11 cellular contexts compared by ENCODE assay signal in the genomic region with DNA sequence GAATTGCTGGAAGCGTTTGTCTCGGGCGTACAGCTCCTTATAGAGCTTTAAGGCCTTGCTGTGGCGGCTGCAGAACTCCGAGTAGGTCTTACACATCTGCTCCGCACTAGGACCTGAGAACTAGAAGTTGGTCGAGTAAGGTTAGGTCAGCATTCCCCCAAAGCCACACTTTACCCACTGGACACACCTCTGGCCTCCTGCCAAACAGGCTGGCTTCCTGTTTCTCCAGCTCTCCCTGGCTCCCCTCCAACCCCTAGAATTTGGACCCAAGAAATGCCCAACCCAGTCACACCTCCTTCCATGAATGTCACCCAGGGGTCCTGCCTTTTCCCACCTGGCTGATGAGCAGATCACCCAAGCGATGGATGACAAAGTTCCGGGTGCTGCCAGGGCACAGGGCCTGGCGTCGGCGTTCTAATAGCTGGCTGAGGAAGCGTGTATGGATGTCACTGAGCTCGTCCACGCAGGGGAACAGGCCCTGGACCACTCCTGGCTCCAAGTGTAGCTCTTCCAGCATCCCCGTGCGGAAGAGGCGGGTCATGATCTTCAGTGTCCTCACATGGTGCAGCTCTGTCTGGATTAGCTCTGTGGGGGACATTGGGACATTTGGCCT. TPM values are rescaled to one million over a fixed set of nuclear protein-coding genes. Genes with fewer than 3 reads are reported as not detected.
DNase-seq lines count a peak whose midpoint lies in the region; TF ChIP-seq lines count a peak whose summit lies in the region.
"Had no signal": no experiment of that assay in that cellular context is flagged by ENCODE, and none has a peak within 500 bp of the region (broad histone marks: within the 10 kb centered on the region; RNA-seq: fewer than 3 reads in every experiment).

No MANE protein-coding gene starts in this region.

- no peak for TF ChIP-seq CTCF in breast epithelium (IDR thresholded peaks at IDR 0.05)

- no peaks in the 10 kb centered on the region for H3K27me3 ChIP-seq in breast epithelium

- no peak for TF ChIP-seq POLR2A in breast epithelium (IDR thresholded peaks at IDR 0.05)

- H3K4me1 ChIP-seq in breast epithelium: peaks cover 0 to 8% of the 10 kb centered on the region in 2 donors

- peaks cover 20% of the 10 kb centered on the region for H3K36me3 ChIP-seq in breast epithelium

- intact Hi-C loops in breast epithelium (cut with DNase I; ENCODE audit: low total_unique reads): no loop called here

- DNase-seq in LHCN-M2 (ENCODE audit: low read depth) (peak; percentile 78), breast epithelium (ENCODE audit: low spot score in 2 of 2) (no peak), iris pigment epithelial cell (ENCODE audit: low read depth) (peak; percentile 45), substantia nigra (lab: John Stamatoyannopoulos, UW) (peak in 4 of 49 donors; percentile 13 to 94 (median 26)), DMS 273 treated with DMSO at 0.1 percent for 48 hours (lab: John Stamatoyannopoulos, UW) (no peak), globus pallidus (ENCODE audit: low spot score) (no peak), mesenteric fat pad (ENCODE audit: low spot score) (no peak)
- no peak for DNase-seq in stimulated activated naive CD4-positive, alpha-beta T cell treated with Interleukin-2 at 50 U/mL for 16 hours (lab: John Stamatoyannopoulos, UW)
- DNase-seq: NCI-H82 had no signal

- no peaks in the 10 kb centered on the region for H3K9me3 ChIP-seq in breast epithelium

- H3K27ac ChIP-seq in breast epithelium (peak overlapping the region; percentile 30 to 69), substantia nigra (ENCODE audit: low read depth, low read length, poor library complexity, severe bottlenecking) (peak overlapping the region; percentile 82)

- H3K4me3 ChIP-seq in breast epithelium: no peak overlapping the region

RNA-seq across cellular contexts. Expression of gene ARHGEF2, which starts 15.6 kb away (rescaled TPM):
- 228 and 262 TPM in 2 replicates for total RNA-seq in LHCN-M2 (2014; rRNA removed)
- polyA plus RNA-seq in LHCN-M2 (2012): 91.6 TPM
- 10 to 100 TPM; 81.8 to 93.7 (median 90.4) TPM for total RNA-seq in breast epithelium
- 150 TPM for total RNA-seq in mesenteric fat pad

RNA-seq across cellular contexts. Expression of gene RXFP4, which starts 21.3 kb away (rescaled TPM):
- total RNA-seq in LHCN-M2 (2014; rRNA removed): not detected in 2 replicates
- polyA plus RNA-seq in LHCN-M2 (2012): not detected
- total RNA-seq in breast epithelium: not detected
- not detected for total RNA-seq in mesenteric fat pad
- total RNA-seq: activated CD4-positive, alpha-beta T cell treated with anti-CD3 and anti-CD28 coated beads for 36 hours; H4 had no signal

RNA-seq across cellular contexts. Expression of gene KHDC4, which starts 28.5 kb away (rescaled TPM):
- total RNA-seq in LHCN-M2 (2014; rRNA removed): 29.6 and 30.3 TPM in 2 replicates
- polyA plus RNA-seq in LHCN-M2 (2012): 11.4 TPM
- total RNA-seq in breast epithelium: 10 to 100 TPM; 52.0 to 81.5 (median 64.2) TPM
- total RNA-seq in mesenteric fat pad: 30.7 TPM

RNA-seq across cellular contexts. Expression of gene RIT1, which starts 51.6 kb away (rescaled TPM):
- total RNA-seq in LHCN-M2 (2014; rRNA removed) (23.1 and 32.9 TPM in 2 replicates), breast epithelium (10 to 100 TPM; 29.2 to 32.6 (median 29.4) TPM), mesenteric fat pad (31.8 TPM)
- polyA plus RNA-seq in LHCN-M2 (2012): 30.2 TPM

RNA-seq across cellular contexts. Expression of gene SSR2, which starts 58.0 kb away (rescaled TPM):
- total RNA-seq in LHCN-M2 (2014; rRNA removed) (229 and 351 TPM in 2 replicates), breast epithelium (100 to 1,000 TPM; 305 to 407 (median 370) TPM), mesenteric fat pad (179 TPM)
- 381 TPM for polyA plus RNA-seq in LHCN-M2 (2012)

Comparison
In these comparisons a context has a peak if more than half of its experiments do, and no peak if none do; other contexts are left out.
1. DNase-seq: peak in LHCN-M2 (single experiment) and iris pigment epithelial cell (single experiment); none in breast epithelium (0 of 2), stimulated activated naive CD4-positive, alpha-beta T cell treated with Interleukin-2 at 50 U/mL for 16 hours (single experiment), DMS 273 treated with DMSO at 0.1 percent for 48 hours (single experiment), globus pallidus (single experiment) and mesenteric fat pad (single experiment).